12 cellular contexts compared by ENCODE assay signal in the genomic region with DNA sequence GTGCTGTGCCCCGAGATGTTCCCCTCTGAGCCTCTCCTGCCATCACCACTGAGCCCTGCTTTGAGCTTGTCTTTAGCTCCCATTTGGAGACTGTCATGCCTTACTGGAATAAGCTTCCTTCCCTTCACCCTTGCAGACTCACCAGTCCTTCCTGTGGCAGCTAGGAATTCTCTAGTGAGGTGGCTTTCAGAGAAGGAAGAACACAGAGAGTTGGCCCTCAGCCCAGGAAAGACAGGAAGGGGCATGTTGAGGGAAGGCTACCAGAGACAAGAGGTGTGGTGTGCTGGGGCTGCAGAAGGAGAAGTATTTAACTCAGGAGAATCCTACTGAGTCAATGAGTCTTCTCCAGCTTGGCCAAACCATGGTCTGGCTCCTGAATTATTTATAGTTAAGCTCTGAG.
DNase-seq lines count a peak whose midpoint lies in the region; ATAC-seq and TF ChIP-seq lines count a peak whose summit lies in the region.
"Had no signal": no experiment of that assay in that cellular context is flagged by ENCODE, and none has a peak within 500 bp of the region (broad histone marks: within the 10 kb centered on the region; RNA-seq: fewer than 3 reads in every experiment).

No MANE protein-coding gene starts in this region.

- H2AFZ ChIP-seq in HCT116 (ENCODE audit: low read depth, low read length, poor library complexity, severe bottlenecking) = no peak overlapping the region

- H3K4me3 ChIP-seq in HCT116 (replicated peaks in 1 of 2; ENCODE audit: low read depth in 1 of 2, low read length in 2 of 2) = no peak overlapping the region
- no peak overlapping the region for H3K4me3 ChIP-seq in SK-N-MC
- H3K4me3 ChIP-seq: lung had no signal

- TF ChIP-seq CTCF in HCT116 (IDR thresholded peaks at IDR 0.05 in 2 of 3, conservative IDR thresholded peaks at IDR 0.05 in 1 of 3; ENCODE audit: borderline replicate concordance in 1 of 3, insufficient read depth in 1 of 3, low read depth in 2 of 3, low read length in 2 of 3) = no peak

- BruUV-seq in HCT116 (replicated peaks; lab: Mats Ljungman, UMichigan) = no TSS peak

- no peaks in the 10 kb centered on the region for H3K9me2 ChIP-seq in HCT116 (ENCODE audit: insufficient read depth)

- peaks cover 0 to 7% of the 10 kb centered on the region in 2 experiments; a peak in 1 of 4 replicates for H3K4me1 ChIP-seq in HCT116 (ENCODE audit: control insufficient read depth in 1 of 2, insufficient read depth in 2 of 2, low read length in 2 of 2)

- POLR2A ChIA-PET in HCT116 (lab: Charles Lee) = no interaction called here

- ATAC-seq in HCT116 (peak; percentile 38; the same call in 1 of the 2 replicates), HG02678 (IDR thresholded peaks at IDR 0.05; ENCODE audit: unreplicated experiment) (no peak), HG03565 (IDR thresholded peaks at IDR 0.05; ENCODE audit: unreplicated experiment) (no peak), HG03045 (IDR thresholded peaks at IDR 0.05; ENCODE audit: unreplicated experiment) (no peak)
- ATAC-seq: activated CD4-positive, alpha-beta T cell treated with anti-CD3 and anti-CD28 coated beads for 36 hours had no signal

- CTCF ChIA-PET in HCT116 (lab: Charles Lee) = interaction anchor here (0.6 to 1.3 kb wide), 2 partner anchors 206 to 510 kb away, joined by 3 read pairs; no protein-coding TSS in a partner anchor

- DNase-seq in A172 (ENCODE audit: low spot score) (peak; percentile 78), HCT116 (ENCODE audit: low read depth, low spot score) (no peak), SK-N-MC (ENCODE audit: low read depth, low spot score) (no peak), fibroblast of peridontal ligament (ENCODE audit: extremely low read depth) (peak; percentile 13), NCI-H526 treated with DMSO at 0.1 percent for 48 hours (lab: John Stamatoyannopoulos, UW) (no peak)
- DNase-seq: activated CD4-positive, alpha-beta T cell treated with anti-CD3 and anti-CD28 coated beads for 36 hours; activated naive CD4-positive, alpha-beta T cell treated with anti-CD3 and anti-CD28 coated beads, Interleukin-2, amount 50 U/mL, for 16 hours; H9 had no signal

- H3K79me2 ChIP-seq in HCT116 (ENCODE audit: insufficient read depth, low read length) = peaks cover 58% of the 10 kb centered on the region; the same call in 1 of the 2 replicates

- H3K9ac ChIP-seq in HCT116 (ENCODE audit: low read length) = no peak overlapping the region
- no peak overlapping the region for H3K9ac ChIP-seq in SK-N-MC (ENCODE audit: insufficient read length)

- H3K4me2 ChIP-seq in HCT116 (ENCODE audit: low read length) = no peak overlapping the region

- no peaks in the 10 kb centered on the region for H4K20me1 ChIP-seq in HCT116 (ENCODE audit: insufficient read depth)

- H3K27ac ChIP-seq in HCT116 (ENCODE audit: low read depth, low read length) (no peak overlapping the region), SK-N-MC (peak overlapping the region; percentile 26; the same call in 1 of the 2 replicates)

- no peaks in the 10 kb centered on the region for H3K27me3 ChIP-seq in HCT116 (ENCODE audit: insufficient read depth, low read length)

- H3K36me3 ChIP-seq in HCT116 (ENCODE audit: control insufficient read depth in 1 of 2, insufficient read depth in 2 of 2, low read length in 2 of 2) (peaks cover 3 to 55% of the 10 kb centered on the region in 2 experiments; a peak in 3 of 4 replicates), SK-N-MC (ENCODE audit: insufficient read depth, low read length) (peaks cover 73% of the 10 kb centered on the region)

- H3K9me3 ChIP-seq in HCT116 (ENCODE audit: control insufficient read depth in 1 of 2, insufficient read depth in 1 of 2, low read depth in 1 of 2, low read length in 2 of 2) = no peaks in the 10 kb centered on the region
- H3K9me3 ChIP-seq in SK-N-MC (ENCODE audit: low read depth, low read length) = no peaks in the 10 kb centered on the region

- RAD21 ChIA-PET in HCT116 (lab: Charles Lee; ENCODE audit: low non-redundant PET in 1 of 2, low total read pairs in 2 of 2, uncharacterized antibody in 2 of 2, unreplicated experiment in 2 of 2) = no interaction called here

- intact Hi-C loops in HCT116 (cut with micrococcal nuclease) = no loop called here

- TF ChIP-seq POLR2A in HCT116 (IDR thresholded peaks at IDR 0.05; ENCODE audit: borderline replicate concordance, extremely low read depth, insufficient read depth, insufficient read length) = no peak

- TF ChIP-seq RAD21 in HCT116 (IDR thresholded peaks at IDR 0.05; ENCODE audit: low read depth) = no peak

TF ChIP-seq in HCT116, 20 proteins besides CTCF, POLR2A, EP300 and RAD21:
- no peak for TF ChIP-seq JUND (IDR thresholded peaks at IDR 0.05)
TF ChIP-seq in HCT116: peak in this region for 0.

Comparison
In these comparisons a context has a peak if more than half of its experiments do, and no peak if none do; other contexts are left out.
1. DNase-seq: peak in A172 (single experiment) and fibroblast of peridontal ligament (single experiment); none in HCT116 (single experiment), SK-N-MC (single experiment) and NCI-H526 treated with DMSO at 0.1 percent for 48 hours (single experiment).